In genomic region chr7:38862666-38863065, GRCh38 we compare ENCODE assay signal across 17 cellular contexts. TPM values are rescaled to one million over a fixed set of nuclear protein-coding genes. Genes with fewer than 3 reads are reported as not detected.
DNase-seq lines count a peak whose midpoint lies in the region; ATAC-seq and TF ChIP-seq lines count a peak whose summit lies in the region.
"Had no signal": no experiment of that assay in that cellular context is flagged by ENCODE, and none has a peak within 500 bp of the region (broad histone marks: within the 10 kb centered on the region; RNA-seq: fewer than 3 reads in every experiment).

No MANE protein-coding gene starts in this region.

- H3K4me1 ChIP-seq in hepatocyte (ENCODE audit: insufficient read depth), result peaks cover 13% of the 10 kb centered on the region
- H3K4me1 ChIP-seq in sigmoid colon, result peaks cover 0 to 4% (median 0%) of the 10 kb centered on the region in 4 donors
- H3K4me1 ChIP-seq: BLaER1 treated with 17β-estradiol and CSF1 and Interleukin-3, amounts not matched to agents 10 nM and 100 nM had no signal

- ATAC-seq in HG03095 (IDR thresholded peaks at IDR 0.05; ENCODE audit: unreplicated experiment) (no peak), HG03280 (IDR thresholded peaks at IDR 0.05; ENCODE audit: unreplicated experiment) (no peak)
- ATAC-seq: CD8-positive, alpha-beta T cell; Right ventricle myocardium inferior had no signal

- H4K20me1 ChIP-seq in hepatocyte (ENCODE audit: insufficient read depth, poor library complexity, severe bottlenecking), result no peaks in the 10 kb centered on the region

- no peak overlapping the region for H3K4me2 ChIP-seq in hepatocyte
- H3K4me2 ChIP-seq: BLaER1 treated with 17β-estradiol and CSF1 and Interleukin-3, amounts not matched to agents 10 nM and 100 nM had no signal

- H3K36me3 Mint-ChIP-seq in Calu3 (ENCODE audit: insufficient read depth, unreplicated experiment), result peaks cover 14% of the 10 kb centered on the region

- peak overlapping the region; percentile 77 for H3K27ac Mint-ChIP-seq in Calu3 (ENCODE audit: unreplicated experiment)
- H3K27ac Mint-ChIP-seq: CD8-positive, alpha-beta T cell had no signal

- TF ChIP-seq POLR2A in sigmoid colon (IDR thresholded peaks at IDR 0.05), result no peak

- H3K9me3 Mint-ChIP-seq in Calu3 (ENCODE audit: low read depth, unreplicated experiment), result no peaks in the 10 kb centered on the region
- H3K9me3 Mint-ChIP-seq: CD8-positive, alpha-beta T cell had no signal

- H3K27me3 Mint-ChIP-seq in Calu3 (ENCODE audit: unreplicated experiment), result no peaks in the 10 kb centered on the region

- no peak for TF ChIP-seq EP300 in sigmoid colon (IDR thresholded peaks at IDR 0.05)

- TF ChIP-seq CTCF in Calu3 (IDR thresholded peaks at IDR 0.05; ENCODE audit: unreplicated experiment), result no peak
- no peak for TF ChIP-seq CTCF in hepatocyte (IDR thresholded peaks at IDR 0.05; ENCODE audit: poor library complexity)
- TF ChIP-seq CTCF in sigmoid colon (IDR thresholded peaks at IDR 0.05), result no peak

- DNase-seq in DMS153 (lab: John Stamatoyannopoulos, UW), result peak; percentile 13
- DNase-seq in DMS153 treated with DMSO at 0.1 percent for 48 hours (lab: John Stamatoyannopoulos, UW; ENCODE audit: unreplicated experiment), result no peak
- DNase-seq in Calu3, result no peak
- peak; percentile 16 to 53 for DNase-seq in SHP77 (lab: John Stamatoyannopoulos, UW)
- DNase-seq in hepatocyte (ENCODE audit: low spot score), result no peak
- no peak for DNase-seq in sigmoid colon
- DNase-seq: CD8-positive, alpha-beta T cell; DMS79; Karpas-422; NCI-H2029 treated with DMSO at 0.1 percent for 48 hours; SW 1271 had no signal

- H3K79me2 ChIP-seq in hepatocyte, result peaks cover 3% of the 10 kb centered on the region

- H3K9me3 ChIP-seq in hepatocyte (ENCODE audit: low read depth), result no peaks in the 10 kb centered on the region
- no peaks in the 10 kb centered on the region for H3K9me3 ChIP-seq in sigmoid colon
- H3K9me3 ChIP-seq: BLaER1 treated with 17β-estradiol and CSF1 and Interleukin-3, amounts not matched to agents 10 nM and 100 nM had no signal

- CTCF ChIA-PET in Calu3 (lab: Charles Lee), result interaction anchor here (0.8 kb wide), 1 partner anchor 31 kb away, joined by 3 read pairs; no protein-coding TSS in a partner anchor

- H3K36me3 ChIP-seq in hepatocyte (replicated peaks; ENCODE audit: insufficient read depth, low read depth), result no peaks in the 10 kb centered on the region
- peaks cover 0 to 18% (median 1%) of the 10 kb centered on the region in 4 donors for H3K36me3 ChIP-seq in sigmoid colon

- no peaks in the 10 kb centered on the region for H3K9me2 ChIP-seq in hepatocyte (replicated peaks; ENCODE audit: insufficient read depth)

- BruUV-seq in Calu3 (replicated peaks; lab: Mats Ljungman, UMichigan), result no TSS peak

- no peak overlapping the region for H2AFZ ChIP-seq in hepatocyte

- 84% methylated on average over 3 of the region's 3 CpGs for WGBS in hepatocyte (ENCODE audit: low lambda C conversion rate, missing lambda C conversion rate)
- 87 to 93% methylated on average over 3 of the region's 3 CpGs for WGBS in sigmoid colon, 2 donors

- H3K4me1 Mint-ChIP-seq in Calu3 (ENCODE audit: low read depth, unreplicated experiment), result peaks cover 38% of the 10 kb centered on the region

- peak overlapping the region; percentile 52 for H3K4me3 Mint-ChIP-seq in Calu3 (ENCODE audit: low read depth, unreplicated experiment)
- H3K4me3 Mint-ChIP-seq: CD8-positive, alpha-beta T cell had no signal

- peak overlapping the region; percentile 85 for H3K27ac ChIP-seq in hepatocyte
- no peak overlapping the region for H3K27ac ChIP-seq in sigmoid colon
- H3K27ac ChIP-seq: 22Rv1; BLaER1 treated with 17β-estradiol and CSF1 and Interleukin-3, amounts not matched to agents 10 nM and 100 nM; SK-N-MC had no signal

- H3K4me3 ChIP-seq in hepatocyte, result no peak overlapping the region
- H3K4me3 ChIP-seq in sigmoid colon, result no peak overlapping the region
- H3K4me3 ChIP-seq: BLaER1 treated with 17β-estradiol and CSF1 and Interleukin-3, amounts not matched to agents 10 nM and 100 nM; SK-N-MC had no signal

- H3K27me3 ChIP-seq in hepatocyte, result no peaks in the 10 kb centered on the region
- no peaks in the 10 kb centered on the region for H3K27me3 ChIP-seq in sigmoid colon
- H3K27me3 ChIP-seq: BLaER1 treated with 17β-estradiol and CSF1 and Interleukin-3, amounts not matched to agents 10 nM and 100 nM had no signal

- intact Hi-C loops in Calu3 (cut with micrococcal nuclease; ENCODE audit: unreplicated experiment), result loop anchor here (1.0 to 2.0 kb wide), 4 partner anchors 21 to 67 kb away; partner anchors contain the start of gene VPS41
- intact Hi-C loops in sigmoid colon (cut with DNase I), result no loop called here

RNA-seq across cellular contexts. Expression of gene VPS41, which starts 46.3 kb away (rescaled TPM):
- 249 and 292 TPM in 2 replicates for total RNA-seq in Calu3 (2022)
- total RNA-seq in hepatocyte, result 53.0 and 70.9 TPM in 2 replicates
- polyA plus RNA-seq in hepatocyte, result 40.1 and 43.6 TPM in 2 replicates
- total RNA-seq in sigmoid colon, result 10 to 100 TPM; 25.7 to 38.5 (median 34.1) TPM
- polyA plus RNA-seq in sigmoid colon, result 10 to 100 TPM; 10.2 to 15.0 (median 13.6) TPM

Comparison
In these comparisons a context has a peak if more than half of its experiments do, and no peak if none do; other contexts are left out.
1. DNase-seq: peak in DMS153 (single experiment) and SHP77 (2 of 2); none in DMS153 treated with DMSO at 0.1 percent for 48 hours (single experiment), Calu3 (single experiment), hepatocyte (single experiment) and sigmoid colon (single experiment).